Comparison of ENCODE assay signal across 13 cellular contexts in the genomic region with DNA sequence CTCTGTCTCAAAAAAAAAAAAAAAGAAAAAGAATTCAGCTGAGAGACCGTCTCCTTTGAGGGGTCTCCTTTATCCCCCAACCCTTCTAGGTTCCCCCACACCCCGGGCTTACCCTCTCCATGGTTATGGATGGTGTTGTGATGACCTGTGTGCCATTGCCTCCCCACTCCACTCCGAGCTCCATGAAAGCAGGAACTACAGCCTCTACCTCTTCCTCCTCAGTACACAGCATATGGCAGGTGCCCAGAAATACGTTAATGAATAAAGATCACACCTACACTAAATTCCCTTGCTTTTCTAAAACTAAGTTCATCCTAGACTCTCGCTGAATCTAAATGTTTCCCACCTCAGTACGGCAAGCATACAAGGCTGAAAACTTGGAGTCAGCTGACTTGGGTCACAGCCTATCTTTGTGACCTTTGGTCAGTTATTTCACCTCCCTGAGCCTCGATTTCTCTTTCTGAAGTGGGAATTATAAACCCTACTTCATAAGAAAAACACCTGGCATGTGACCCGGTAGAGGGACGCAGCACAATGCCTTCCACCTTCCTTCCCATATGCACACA. TPM values are rescaled to one million over a fixed set of nuclear protein-coding genes. Genes with fewer than 3 reads are reported as not detected.
A peak's percentile ranks its signal among the peaks of the same experiment; 100 is the strongest.
DNase-seq lines count a peak whose midpoint lies in the region; ATAC-seq, FAIRE-seq and TF ChIP-seq lines count a peak whose summit lies in the region.
"Had no signal": no experiment of that assay in that cellular context is flagged by ENCODE, and none has a peak within 500 bp of the region (broad histone marks: within the 10 kb centered on the region; RNA-seq: fewer than 3 reads in every experiment).

No MANE protein-coding gene starts in this region.

- POLR2A ChIA-PET in HepG2 (lab: Yijun Ruan, JAX), result interaction anchor here (1.0 to 2.1 kb wide), 3 partner anchors 60 to 292 kb away, joined by 3 to 5 read pairs (median 3); partner anchors contain the start of gene UTP6

- H3K27me3 Mint-ChIP-seq in astrocyte (ENCODE audit: low read depth, unreplicated experiment), result peaks cover 19% of the 10 kb centered on the region

- H3K9ac ChIP-seq in HUES64 (ENCODE audit: low read depth, low read length) (no peak overlapping the region), astrocyte (ENCODE audit: low read length) (peak overlapping the region; percentile 33), HepG2 (ENCODE audit: insufficient read depth, low read depth, low read length) (no peak overlapping the region), smooth muscle cell (ENCODE audit: low read depth) (no peak overlapping the region)

- H3K4me1 Mint-ChIP-seq in astrocyte (ENCODE audit: low read depth, unreplicated experiment), result peaks cover 2% of the 10 kb centered on the region
- H3K4me1 Mint-ChIP-seq: activated CD4-positive, alpha-beta T cell treated with anti-CD3 and anti-CD28 coated beads, Interleukin-2, amount 10 ng/mL, durations not matched to agents 24 days and 14 days had no signal

- H3K27ac ChIP-seq in HUES64 (ENCODE audit: low read depth, low read length), result no peak overlapping the region
- no peak overlapping the region for H3K27ac ChIP-seq in astrocyte (ENCODE audit: low read depth, low read length)
- no peak overlapping the region for H3K27ac ChIP-seq in HepG2 (ENCODE audit: extremely low read length, insufficient read depth, low read length)
- H3K27ac ChIP-seq in smooth muscle cell (ENCODE audit: low read depth), result no peak overlapping the region

- H3K4me3 ChIP-seq in HUES64 (ENCODE audit: low read length) (0 out of 2 replicates have a peak overlapping the region, but pooled peaks have one; percentile 24), astrocyte (ENCODE audit: insufficient read depth, low read depth, low read length) (no peak overlapping the region), HepG2 (replicated peaks in 1 of 3; ENCODE audit: insufficient read depth in 1 of 3, low read depth in 2 of 3, low read length in 3 of 3) (peak overlapping the region in 1 of 3 experiments; percentile 45; a peak in 2 of 6 replicates), smooth muscle cell (peak overlapping the region; percentile 37)

- H2AFZ ChIP-seq in astrocyte (ENCODE audit: low read depth, low read length), result no peak overlapping the region
- H2AFZ ChIP-seq in HepG2 (ENCODE audit: low read length), result peak overlapping the region; percentile 56
- H2AFZ ChIP-seq in smooth muscle cell (ENCODE audit: low read depth), result peak overlapping the region; percentile 35

- H3K27ac Mint-ChIP-seq in astrocyte (ENCODE audit: unreplicated experiment), result no peak overlapping the region
- H3K27ac Mint-ChIP-seq: activated CD4-positive, alpha-beta T cell treated with anti-CD3 and anti-CD28 coated beads, Interleukin-2, amount 10 ng/mL, durations not matched to agents 24 days and 14 days; activated T-helper 1 cell treated with anti-CD3 and anti-CD28 coated beads, Interleukin-12 subunit alpha, Interleukin-12 subunit beta, Interleukin-2, Interleukin-4 antibody, amounts not matched to agents 30 ng/mL and 10 ng/mL and 1 ng/mL, durations not matched to agents 14 hours and 24 hours and 36 hours; CD8-positive, alpha-beta T cell; T-helper 2 cell treated with Interferon-gamma antibody and Interleukin-4, amounts not matched to agents 5 μg/mL and 100 μg/mL, for 36 hours had no signal

- in situ Hi-C loops in HepG2 (cut with HindIII; ENCODE audit: extremely low pct_ligation_motif_present, low pct_unique_long_range_greater_than_20kb), result loop anchor here (5.0 to 10.0 kb wide), 3 partner anchors 137 to 407 kb away; no protein-coding TSS in a partner anchor

- no peak; the same call in 2 of the 3 replicates for ATAC-seq in HepG2
- ATAC-seq in HG02870 (IDR thresholded peaks at IDR 0.05; ENCODE audit: unreplicated experiment), result no peak

- TF ChIP-seq EP300 in HepG2 (IDR thresholded peaks at IDR 0.05; ENCODE audit: low read depth in 2 of 2, low read length in 2 of 2) (no peak), HepG2 (CRISPR knock-in tag; IDR thresholded peaks at IDR 0.05; ENCODE audit: borderline replicate concordance) (no peak)

- no peaks in the 10 kb centered on the region for H3K9me3 ChIP-seq in HUES64 (ENCODE audit: insufficient read depth, low read depth, low read length)
- no peaks in the 10 kb centered on the region for H3K9me3 ChIP-seq in astrocyte (ENCODE audit: insufficient read depth, low read depth, low read length)
- no peaks in the 10 kb centered on the region for H3K9me3 ChIP-seq in HepG2 (ENCODE audit: low read length)
- H3K9me3 ChIP-seq in smooth muscle cell (replicated peaks; ENCODE audit: low read depth), result no peaks in the 10 kb centered on the region

- no peak overlapping the region for H3K4me3 Mint-ChIP-seq in astrocyte (ENCODE audit: unreplicated experiment)
- H3K4me3 Mint-ChIP-seq: activated CD4-positive, alpha-beta T cell treated with anti-CD3 and anti-CD28 coated beads, Interleukin-2, amount 10 ng/mL, durations not matched to agents 24 days and 14 days; activated T-helper 1 cell treated with anti-CD3 and anti-CD28 coated beads, Interleukin-12 subunit alpha, Interleukin-12 subunit beta, Interleukin-2, Interleukin-4 antibody, amounts not matched to agents 30 ng/mL and 10 ng/mL and 1 ng/mL, durations not matched to agents 14 hours and 24 hours and 36 hours; CD8-positive, alpha-beta T cell; T-helper 2 cell treated with Interferon-gamma antibody and Interleukin-4, amounts not matched to agents 5 μg/mL and 100 μg/mL, for 36 hours had no signal

- TF ChIP-seq CTCF in astrocyte (IDR thresholded peaks at IDR 0.05; ENCODE audit: insufficient read depth, low read depth, low read length), result no peak
- no peak for TF ChIP-seq CTCF in HepG2 (CRISPR knock-in tag; IDR thresholded peaks at IDR 0.05)
- no peak for TF ChIP-seq CTCF in smooth muscle cell (IDR thresholded peaks at IDR 0.05; ENCODE audit: borderline replicate concordance, insufficient read depth, poor library complexity, severe bottlenecking)

- no TSS peak for BruUV-seq in HepG2 (replicated peaks; lab: Mats Ljungman, UMichigan)

- no peak for DNase-seq in astrocyte (ENCODE audit: low read depth)
- no peak for DNase-seq in HepG2 (ENCODE audit: low spot score)
- no peak for DNase-seq in smooth muscle cell (lab: John Stamatoyannopoulos, UW; ENCODE audit: unreplicated experiment)
- DNase-seq in NCI-H526 (lab: John Stamatoyannopoulos, UW), result no peak
- no peak for DNase-seq in SIG-M5 (lab: John Stamatoyannopoulos, UW)
- DNase-seq: GF-D8 had no signal

- H3K27me3 ChIP-seq in HUES64 (ENCODE audit: insufficient read depth, low read length) (peaks cover 8% of the 10 kb centered on the region), astrocyte (ENCODE audit: insufficient read depth, low read length) (no peaks in the 10 kb centered on the region), HepG2 (ENCODE audit: control insufficient read depth in 1 of 2, insufficient read depth in 2 of 2, low read length in 2 of 2) (no peaks in the 10 kb centered on the region), smooth muscle cell (ENCODE audit: low read depth) (no peaks in the 10 kb centered on the region)

- TF ChIP-seq RAD21 in HepG2 (CRISPR knock-in tag; IDR thresholded peaks at IDR 0.05), result no peak

- H3K4me2 ChIP-seq in astrocyte (ENCODE audit: low read length) (peak overlapping the region; percentile 73), HepG2 (ENCODE audit: low read depth, low read length) (peak overlapping the region; percentile 85), smooth muscle cell (peak overlapping the region; percentile 82)

- H3K79me2 ChIP-seq in astrocyte (ENCODE audit: insufficient read depth, low read length), result no peaks in the 10 kb centered on the region
- no peaks in the 10 kb centered on the region for H3K79me2 ChIP-seq in HepG2 (ENCODE audit: insufficient read depth, low read length)
- H3K79me2 ChIP-seq in smooth muscle cell (ENCODE audit: low read depth), result no peaks in the 10 kb centered on the region

- intact Hi-C loops in HepG2 (cut with micrococcal nuclease; ENCODE audit: unreplicated experiment), result loop anchor here (1.0 to 5.0 kb wide), 3 partner anchors 39 to 405 kb away; no protein-coding TSS in a partner anchor

- CTCF ChIA-PET in HepG2 (lab: Yijun Ruan, JAX; ENCODE audit: low intra/inter-chr PET ratio, low total read pairs), result interaction anchor here (1.1 to 2.9 kb wide), 3 partner anchors 283 to 453 kb away, joined by 4 to 34 read pairs (median 8); no protein-coding TSS in a partner anchor

- WGBS in HUES64, result 70% methylated on average over 7 of the region's 9 CpGs
- 17% methylated on average over 9 of the region's 9 CpGs for WGBS in HepG2 (ENCODE audit: low lambda C conversion rate)
- 75% methylated on average over 9 of the region's 9 CpGs for WGBS in smooth muscle cell (ENCODE audit: low lambda C conversion rate)

- H3F3A ChIP-seq in smooth muscle cell (ENCODE audit: low read depth), result peaks cover 8% of the 10 kb centered on the region

- TF ChIP-seq POLR2A in HepG2 (IDR thresholded peaks at IDR 0.05; ENCODE audit: insufficient read depth in 1 of 2, low read depth in 2 of 2, low read length in 2 of 2), result no peak

- FAIRE-seq in astrocyte (lab: Jason Lieb, UNC) (no peak), HepG2 (lab: Jason Lieb, UNC) (peak; percentile 12)
- FAIRE-seq: colon had no signal

- H3K4me1 ChIP-seq in HUES64 (ENCODE audit: insufficient read depth, low read length) (0 out of 2 replicates have a peak, but pooled peaks cover 4% of the 10 kb centered on the region), astrocyte (ENCODE audit: insufficient read depth, low read length) (peaks cover 11% of the 10 kb centered on the region), HepG2 (ENCODE audit: insufficient read depth, low read length) (peaks cover 34% of the 10 kb centered on the region), smooth muscle cell (ENCODE audit: low read depth) (no peaks in the 10 kb centered on the region)

- H3K36me3 ChIP-seq in HUES64 (ENCODE audit: insufficient read depth, low read length), result no peaks in the 10 kb centered on the region
- H3K36me3 ChIP-seq in astrocyte (ENCODE audit: insufficient read depth, low read length), result no peaks in the 10 kb centered on the region
- no peaks in the 10 kb centered on the region for H3K36me3 ChIP-seq in HepG2 (replicated peaks in 1 of 2; ENCODE audit: control insufficient read depth in 1 of 2, insufficient read depth in 2 of 2, low read length in 2 of 2)
- no peaks in the 10 kb centered on the region for H3K36me3 ChIP-seq in smooth muscle cell (ENCODE audit: low read depth)

- H3K36me3 Mint-ChIP-seq in astrocyte (ENCODE audit: low read depth, unreplicated experiment), result no peaks in the 10 kb centered on the region
- H3K36me3 Mint-ChIP-seq: CD8-positive, alpha-beta T cell had no signal

- H3K9me3 Mint-ChIP-seq in astrocyte (ENCODE audit: unreplicated experiment), result no peaks in the 10 kb centered on the region
- H3K9me3 Mint-ChIP-seq: activated CD4-positive, alpha-beta T cell treated with anti-CD3 and anti-CD28 coated beads, Interleukin-2, amount 10 ng/mL, durations not matched to agents 24 days and 14 days; activated T-helper 1 cell treated with anti-CD3 and anti-CD28 coated beads, Interleukin-12 subunit alpha, Interleukin-12 subunit beta, Interleukin-2, Interleukin-4 antibody, amounts not matched to agents 30 ng/mL and 10 ng/mL and 1 ng/mL, durations not matched to agents 14 hours and 24 hours and 36 hours; CD8-positive, alpha-beta T cell; T-helper 2 cell treated with Interferon-gamma antibody and Interleukin-4, amounts not matched to agents 5 μg/mL and 100 μg/mL, for 36 hours had no signal

- no peaks in the 10 kb centered on the region for H4K20me1 ChIP-seq in astrocyte (ENCODE audit: insufficient read depth, low read length)
- no peaks in the 10 kb centered on the region for H4K20me1 ChIP-seq in HepG2 (ENCODE audit: insufficient read depth, low read length)
- H4K20me1 ChIP-seq in smooth muscle cell (ENCODE audit: low read depth), result no peaks in the 10 kb centered on the region

RNA-seq across cellular contexts. Expression of gene COPRS, which starts 17.1 kb away (rescaled TPM):
- 49.8 TPM for polyA plus RNA-seq in HUES64 (2013, experiment 1 of 2)
- polyA plus RNA-seq in HUES64 (2013, experiment 2 of 2), result 44.9 TPM
- total RNA-seq in astrocyte (27.6 and 27.8 TPM in 2 replicates), HepG2 (2016; rRNA removed; fragmentation: Illumina TruSeq; extraction: Trizol) (93.8 and 98.3 TPM in 2 replicates), smooth muscle cell (55.7 and 57.0 TPM in 2 replicates)
- 118 and 126 TPM in 2 replicates for total RNA-seq in HepG2 (2016; cell fraction: cytosol; rRNA removed; fragmentation: Illumina TruSeq; extraction: Trizol; ENCODE audit: low read depth)
- 95.1 and 104 TPM in 2 replicates for total RNA-seq in HepG2 (2016; cell fraction: insoluble cytoplasmic fraction; rRNA removed; fragmentation: Illumina TruSeq; extraction: Trizol)
- total RNA-seq in HepG2 (2016; cell fraction: membrane; rRNA removed; fragmentation: Illumina TruSeq; extraction: Trizol), result 137 and 150 TPM in 2 replicates
- total RNA-seq in HepG2 (2016; cell fraction: nucleus; rRNA removed; fragmentation: Illumina TruSeq; extraction: Trizol), result 31.9 and 32.6 TPM in 2 replicates
- polyA plus RNA-seq in HepG2 (2011; rRNA removed) (19.5 and 22.7 TPM in 2 replicates), smooth muscle cell (78.9 and 81.3 TPM in 2 replicates)
- polyA plus RNA-seq in HepG2 (2011; cell fraction: cytosol; rRNA removed), result 26.8 and 28.8 TPM in 2 replicates
- polyA plus RNA-seq in HepG2 (2011; cell fraction: nucleus; rRNA removed), result 7.9 and 9.7 TPM in 2 replicates
- 30.5 and 39.3 TPM in 2 replicates for polyA plus RNA-seq in HepG2 (2012)
- polyA plus RNA-seq in HepG2 (2016; cell fraction: cytosol; fragmentation: Illumina TruSeq; extraction: Trizol; ENCODE audit: low read depth), result 114 and 127 TPM in 2 replicates
- 98.1 and 98.9 TPM in 2 replicates for polyA plus RNA-seq in HepG2 (2016; cell fraction: insoluble cytoplasmic fraction; fragmentation: Illumina TruSeq; extraction: Trizol; ENCODE audit: low read depth)
- 120 and 125 TPM in 2 replicates for polyA plus RNA-seq in HepG2 (2016; cell fraction: membrane; fragmentation: Illumina TruSeq; extraction: Trizol; ENCODE audit: low read depth)
- polyA plus RNA-seq in HepG2 (2016; cell fraction: nucleus; fragmentation: Illumina TruSeq; extraction: Trizol; ENCODE audit: insufficient read depth, low read depth), result 56.8 and 64.5 TPM in 2 replicates
- polyA minus RNA-seq in HepG2 (2011; rRNA and poly(A)+ RNA removed; ENCODE audit: low replicate concordance), result 14.1 and 34.1 TPM in 2 replicates
- 10.8 and 11.9 TPM in 2 replicates for polyA minus RNA-seq in HepG2 (2011; cell fraction: cytosol; rRNA and poly(A)+ RNA removed)
- polyA minus RNA-seq in HepG2 (2011; cell fraction: nucleus; rRNA and poly(A)+ RNA removed), result 4.9 and 5.5 TPM in 2 replicates

RNA-seq across cellular contexts. Expression of gene UTP6, which starts 59.6 kb away (rescaled TPM):
- 61.2 TPM for polyA plus RNA-seq in HUES64 (2013, experiment 1 of 2)
- 52.9 TPM for polyA plus RNA-seq in HUES64 (2013, experiment 2 of 2)
- 101 and 106 TPM in 2 replicates for total RNA-seq in astrocyte
- 93.7 and 162 TPM in 2 replicates for total RNA-seq in HepG2 (2016; rRNA removed; fragmentation: Illumina TruSeq; extraction: Trizol)
- total RNA-seq in HepG2 (2016; cell fraction: cytosol; rRNA removed; fragmentation: Illumina TruSeq; extraction: Trizol; ENCODE audit: low read depth), result 9.1 and 11.1 TPM in 2 replicates
- total RNA-seq in HepG2 (2016; cell fraction: insoluble cytoplasmic fraction; rRNA removed; fragmentation: Illumina TruSeq; extraction: Trizol), result 99.4 and 154 TPM in 2 replicates
- total RNA-seq in HepG2 (2016; cell fraction: membrane; rRNA removed; fragmentation: Illumina TruSeq; extraction: Trizol), result 18.3 and 28.4 TPM in 2 replicates
- total RNA-seq in HepG2 (2016; cell fraction: nucleus; rRNA removed; fragmentation: Illumina TruSeq; extraction: Trizol), result 53.4 and 68.3 TPM in 2 replicates
- 19.6 and 27.3 TPM in 2 replicates for polyA plus RNA-seq in HepG2 (2011; rRNA removed)
- polyA plus RNA-seq in HepG2 (2011; cell fraction: cytosol; rRNA removed), result 5.3 and 10.8 TPM in 2 replicates
- polyA plus RNA-seq in HepG2 (2011; cell fraction: nucleus; rRNA removed), result 10.4 and 19.6 TPM in 2 replicates
- polyA plus RNA-seq in HepG2 (2012), result 55.1 and 58.2 TPM in 2 replicates
- polyA plus RNA-seq in HepG2 (2016; cell fraction: cytosol; fragmentation: Illumina TruSeq; extraction: Trizol; ENCODE audit: low read depth), result 10.9 and 11.2 TPM in 2 replicates
- polyA plus RNA-seq in HepG2 (2016; cell fraction: insoluble cytoplasmic fraction; fragmentation: Illumina TruSeq; extraction: Trizol; ENCODE audit: low read depth), result 125 and 141 TPM in 2 replicates
- 11.9 and 16.3 TPM in 2 replicates for polyA plus RNA-seq in HepG2 (2016; cell fraction: membrane; fragmentation: Illumina TruSeq; extraction: Trizol; ENCODE audit: low read depth)
- 109 and 112 TPM in 2 replicates for polyA plus RNA-seq in HepG2 (2016; cell fraction: nucleus; fragmentation: Illumina TruSeq; extraction: Trizol; ENCODE audit: insufficient read depth, low read depth)
- polyA minus RNA-seq in HepG2 (2011; rRNA and poly(A)+ RNA removed; ENCODE audit: low replicate concordance), result 3.3 and 9.7 TPM in 2 replicates
- polyA minus RNA-seq in HepG2 (2011; cell fraction: cytosol; rRNA and poly(A)+ RNA removed), result 9.6 and 15.2 TPM in 2 replicates
- 21.0 and 21.1 TPM in 2 replicates for polyA minus RNA-seq in HepG2 (2011; cell fraction: nucleus; rRNA and poly(A)+ RNA removed)
- 26.3 and 49.5 TPM in 2 replicates for total RNA-seq in smooth muscle cell
- 60.9 and 63.6 TPM in 2 replicates for polyA plus RNA-seq in smooth muscle cell
